1 cellular context compared by ENCODE assay signal in genomic region chr5:151772029-151772867, GRCh38.
A peak's percentile ranks its signal among the peaks of the same experiment; 100 is the strongest.
TF ChIP-seq lines count a peak whose summit lies in the region.

No MANE protein-coding gene starts in this region.

TF ChIP-seq in K562, 482 proteins besides CTCF, POLR2A, EP300 and RAD21 (continued from another document and continues in another):
- no peak for TF ChIP-seq CHD7 (IDR thresholded peaks at IDR 0.05; ENCODE audit: low read depth, low read length)
- no peak for TF ChIP-seq SREBF2 (CRISPR knock-in tag; IDR thresholded peaks at IDR 0.05)
- TF ChIP-seq GTF2E2 (tag; IDR thresholded peaks at IDR 0.05), result no peak; the same call in 1 of the 2 replicates
- no peak for TF ChIP-seq NFE2L1 (tag; IDR thresholded peaks at IDR 0.05; ENCODE audit: borderline replicate concordance, low read depth)
- no peak for TF ChIP-seq GATAD2A (IDR thresholded peaks at IDR 0.05)
- TF ChIP-seq TAL1 (IDR thresholded peaks at IDR 0.05), result no peak
- no peak for TF ChIP-seq ZNF324 (CRISPR knock-in tag; IDR thresholded peaks at IDR 0.05)
- TF ChIP-seq ZNF232 (CRISPR knock-in tag; IDR thresholded peaks at IDR 0.05), result no peak
- TF ChIP-seq PRPF4 (IDR thresholded peaks at IDR 0.05; ENCODE audit: insufficient read depth, low read depth, low read length, poor library complexity, severe bottlenecking), result peak; percentile 58
- TF ChIP-seq MCM2 (IDR thresholded peaks at IDR 0.05; ENCODE audit: low read depth), result no peak
- no peak for TF ChIP-seq MEF2D (tag; conservative IDR thresholded peaks at IDR 0.05; ENCODE audit: low read depth)
- TF ChIP-seq RBM22 (IDR thresholded peaks at IDR 0.05; ENCODE audit: low read depth, low read length, poor library complexity, severe bottlenecking), result peak; percentile 81
- TF ChIP-seq CXXC5 (CRISPR knock-in tag; IDR thresholded peaks at IDR 0.05), result no peak
- 0 out of 2 replicates have a peak, but pooled peaks have one; percentile 27 for TF ChIP-seq THAP7 (CRISPR knock-in tag; IDR thresholded peaks at IDR 0.05)
- no peak for TF ChIP-seq KLF10 (CRISPR knock-in tag; IDR thresholded peaks at IDR 0.05)
- no peak for TF ChIP-seq KAT2B (IDR thresholded peaks at IDR 0.05; ENCODE audit: low read depth, low read length)
- no peak for TF ChIP-seq DDX20 (tag; IDR thresholded peaks at IDR 0.05; ENCODE audit: low read depth)
- peak; percentile 45; the same call in 1 of the 2 replicates for TF ChIP-seq ZBTB7A (IDR thresholded peaks at IDR 0.05; ENCODE audit: borderline replicate concordance, control insufficient read depth, low read depth, low read length)
- no peak for TF ChIP-seq PHB (CRISPR knock-in tag; IDR thresholded peaks at IDR 0.05)
- TF ChIP-seq HSF4 (CRISPR knock-in tag; IDR thresholded peaks at IDR 0.05; ENCODE audit: borderline replicate concordance), result no peak
- no peak for TF ChIP-seq EHMT2 (IDR thresholded peaks at IDR 0.05)
- TF ChIP-seq ZNF280A (IDR thresholded peaks at IDR 0.05; ENCODE audit: low read depth, partially characterized antibody), result no peak
- no peak for TF ChIP-seq STAG1 (CRISPR knock-in tag; IDR thresholded peaks at IDR 0.05; ENCODE audit: borderline replicate concordance)
- peak; percentile 6; the same call in 1 of the 2 replicates for TF ChIP-seq NCOR1 (IDR thresholded peaks at IDR 0.05)
- no peak for TF ChIP-seq ZNF140 (CRISPR knock-in tag; IDR thresholded peaks at IDR 0.05)
- TF ChIP-seq MLX (CRISPR knock-in tag; conservative IDR thresholded peaks at IDR 0.05), result no peak
- TF ChIP-seq KAT8 (IDR thresholded peaks at IDR 0.05; ENCODE audit: low read depth), result no peak
- no peak for TF ChIP-seq ZBTB5 (IDR thresholded peaks at IDR 0.05)
- no peak for TF ChIP-seq SLC30A9 (CRISPR knock-in tag; IDR thresholded peaks at IDR 0.05)
- TF ChIP-seq GTF2A2 (tag; IDR thresholded peaks at IDR 0.05), result peak; percentile 82; the same call in 1 of the 2 replicates
- TF ChIP-seq THRB (CRISPR knock-in tag; conservative IDR thresholded peaks at IDR 0.05), result no peak
- no peak for TF ChIP-seq MNT (conservative IDR thresholded peaks at IDR 0.05)
- TF ChIP-seq EGR1 (conservative IDR thresholded peaks at IDR 0.05), result no peak
- TF ChIP-seq POU5F1 (IDR thresholded peaks at IDR 0.05; ENCODE audit: borderline replicate concordance, low read depth, low read length, partially characterized antibody), result no peak
- TF ChIP-seq MCM3 (IDR thresholded peaks at IDR 0.05), result no peak
- no peak for TF ChIP-seq PTTG1 (tag; IDR thresholded peaks at IDR 0.05; ENCODE audit: low read depth)
- TF ChIP-seq MAFK (IDR thresholded peaks at IDR 0.05; ENCODE audit: low read length), result no peak
- no peak for TF ChIP-seq STAT5B (CRISPR knock-in tag; IDR thresholded peaks at IDR 0.05)
- TF ChIP-seq BRD9 (IDR thresholded peaks at IDR 0.05; ENCODE audit: low read depth, partially characterized antibody), result no peak
- no peak for TF ChIP-seq SRSF7 (optimal IDR thresholded peaks at IDR 0.05; ENCODE audit: low read depth, low read length)
- TF ChIP-seq NCOA6 (IDR thresholded peaks at IDR 0.05), result no peak
- no peak for TF ChIP-seq TCF7 (IDR thresholded peaks at IDR 0.05; ENCODE audit: borderline replicate concordance)
- TF ChIP-seq ZNF175 (CRISPR knock-in tag; IDR thresholded peaks at IDR 0.05; ENCODE audit: low read depth), result no peak; the same call in 1 of the 2 replicates
- TF ChIP-seq SP2 (IDR thresholded peaks at IDR 0.05; ENCODE audit: extremely low read depth, low read depth, low read length, poor library complexity, severe bottlenecking), result no peak
- TF ChIP-seq TRIM25 (IDR thresholded peaks at IDR 0.05; ENCODE audit: borderline replicate concordance), result no peak
- TF ChIP-seq CAMTA2 (CRISPR knock-in tag; conservative IDR thresholded peaks at IDR 0.05), result no peak
- TF ChIP-seq ZNF695 (CRISPR knock-in tag; IDR thresholded peaks at IDR 0.05), result no peak
